Comparison of ENCODE assay signal across 15 cellular contexts in genomic region chr5:139190125-139190524, GRCh38. TPM values are rescaled to one million over a fixed set of nuclear protein-coding genes. Genes with fewer than 3 reads are reported as not detected.
DNase-seq lines count a peak whose midpoint lies in the region; ATAC-seq and TF ChIP-seq lines count a peak whose summit lies in the region.
"Had no signal": no experiment of that assay in that cellular context is flagged by ENCODE, and none has a peak within 500 bp of the region (broad histone marks: within the 10 kb centered on the region; RNA-seq: fewer than 3 reads in every experiment).

No MANE protein-coding gene starts in this region.

- no peaks in the 10 kb centered on the region for H3K36me3 ChIP-seq in muscle layer of duodenum (ENCODE audit: control insufficient read depth in 1 of 2, insufficient read depth in 2 of 2, low read length in 2 of 2)
- H3K36me3 ChIP-seq in thoracic aorta, result no peaks in the 10 kb centered on the region

- H3K4me3 Mint-ChIP-seq in Calu3 (ENCODE audit: low read depth, unreplicated experiment), result no peak overlapping the region
- H3K4me3 Mint-ChIP-seq: activated B cell treated with CpG ODN at 0.5 μM for 24 hours had no signal

- DNase-seq in NCI-H226 (peak; percentile 68), fibroblast of peridontal ligament (ENCODE audit: extremely low read depth) (peak; percentile 86), thoracic aorta (ENCODE audit: low spot score) (no peak), NCI-H2107 (lab: John Stamatoyannopoulos, UW) (no peak), Calu3 (no peak), GM10248 (ENCODE audit: extremely low spot score) (no peak)
- DNase-seq: activated B cell treated with CpG ODN at 0.5 μM for 24 hours; activated CD8-positive, alpha-beta memory T cell treated with anti-CD3 and anti-CD28 coated beads, Interleukin-2, amount 50 U/mL, for 4 hours; COR-L47; dorsolateral prefrontal cortex; NCI-H446; PC-3 had no signal

- POLR2A ChIA-PET in GM10248 (lab: Yijun Ruan, JAX), result no interaction called here

- H3K9me3 Mint-ChIP-seq in Calu3 (ENCODE audit: low read depth, unreplicated experiment), result no peaks in the 10 kb centered on the region
- H3K9me3 Mint-ChIP-seq: activated B cell treated with CpG ODN at 0.5 μM for 24 hours; activated naive CD4-positive, alpha-beta T cell treated with anti-CD3 and anti-CD28 coated beads, Interleukin-2, amount 50 U/mL, for 72 hours had no signal

- CTCF ChIA-PET in Calu3 (lab: Charles Lee) (no interaction called here), GM10248 (lab: Yijun Ruan, JAX) (interaction anchor here (1.1 to 1.8 kb wide), 2 partner anchors 8 to 11 kb away, joined by 3 to 6 read pairs; partner anchors contain the start of gene SIL1)

- H3K4me1 Mint-ChIP-seq in Calu3 (ENCODE audit: low read depth, unreplicated experiment), result no peaks in the 10 kb centered on the region

- no peak overlapping the region for H3K27ac Mint-ChIP-seq in Calu3 (ENCODE audit: unreplicated experiment)
- H3K27ac Mint-ChIP-seq: activated B cell treated with CpG ODN at 0.5 μM for 24 hours; activated naive CD4-positive, alpha-beta T cell treated with anti-CD3 and anti-CD28 coated beads, Interleukin-2, amount 50 U/mL, for 72 hours had no signal

- H3K27ac ChIP-seq in muscle layer of duodenum (ENCODE audit: low read length), result peak overlapping the region; percentile 52
- H3K27ac ChIP-seq in thoracic aorta, result peak overlapping the region; percentile 59 to 79

- intact Hi-C loops in Calu3 (cut with micrococcal nuclease; ENCODE audit: unreplicated experiment), result no loop called here

- H3K27me3 ChIP-seq in muscle layer of duodenum (ENCODE audit: low read depth, low read length), result no peaks in the 10 kb centered on the region
- H3K27me3 ChIP-seq in thoracic aorta (replicated peaks; ENCODE audit: insufficient read depth), result no peaks in the 10 kb centered on the region
- H3K27me3 ChIP-seq: dorsolateral prefrontal cortex had no signal

- TF ChIP-seq CTCF in thoracic aorta (IDR thresholded peaks at IDR 0.05) (no peak), Calu3 (IDR thresholded peaks at IDR 0.05; ENCODE audit: unreplicated experiment) (no peak), GM10248 (IDR thresholded peaks at IDR 0.05; ENCODE audit: control extremely low read depth, extremely low read depth, low read depth, missing control alignments) (no peak)

- H3K4me3 ChIP-seq in muscle layer of duodenum (ENCODE audit: low read depth in 1 of 2, low read length in 2 of 2) (no peak overlapping the region), thoracic aorta (no peak overlapping the region)
- H3K4me3 ChIP-seq: dorsolateral prefrontal cortex had no signal

- H3K9me3 ChIP-seq in muscle layer of duodenum (ENCODE audit: control insufficient read depth in 1 of 2, low read length in 2 of 2) (no peaks in the 10 kb centered on the region), thoracic aorta (no peaks in the 10 kb centered on the region)

- ATAC-seq in thoracic aorta (ENCODE audit: insufficient number of reproducible peaks, low FRiP score, low read depth) (peak; percentile 84), GM21526 (IDR thresholded peaks at IDR 0.05; ENCODE audit: low FRiP score, unreplicated experiment) (no peak)
- ATAC-seq: activated naive CD4-positive, alpha-beta T cell treated with anti-CD3 and anti-CD28 coated beads, Interleukin-2, amount 50 U/mL, for 72 hours; PC-3 had no signal

- peaks cover 22% of the 10 kb centered on the region for H3K36me3 Mint-ChIP-seq in Calu3 (ENCODE audit: insufficient read depth, unreplicated experiment)

- H3K4me1 ChIP-seq in muscle layer of duodenum (ENCODE audit: control insufficient read depth in 1 of 2, insufficient read depth in 2 of 2, low read length in 2 of 2), result peaks cover 0 to 2% of the 10 kb centered on the region in 2 donors
- peaks cover 7 to 36% of the 10 kb centered on the region in 2 donors for H3K4me1 ChIP-seq in thoracic aorta (ENCODE audit: control insufficient read depth in 1 of 2, low read depth in 2 of 2)

- no TSS peak for BruUV-seq in Calu3 (replicated peaks; lab: Mats Ljungman, UMichigan)

- H3K27me3 Mint-ChIP-seq in Calu3 (ENCODE audit: unreplicated experiment), result no peaks in the 10 kb centered on the region
- H3K27me3 Mint-ChIP-seq: activated B cell treated with CpG ODN at 0.5 μM for 24 hours had no signal

RNA-seq across cellular contexts. Expression of gene SIL1, which starts 8.0 kb away (rescaled TPM):
- total RNA-seq in thoracic aorta (10 to 100 TPM; 33.1 to 41.2 TPM), Calu3 (2022) (45.8 and 61.2 TPM in 2 replicates)

Comparison
In these comparisons a context has a peak if more than half of its experiments do, and no peak if none do; other contexts are left out.
1. DNase-seq: peak in NCI-H226 (single experiment) and fibroblast of peridontal ligament (single experiment); none in thoracic aorta (single experiment), NCI-H2107 (single experiment), Calu3 (single experiment) and GM10248 (single experiment).